ENCODE assay signal across 12 cellular contexts in the genomic region with DNA sequence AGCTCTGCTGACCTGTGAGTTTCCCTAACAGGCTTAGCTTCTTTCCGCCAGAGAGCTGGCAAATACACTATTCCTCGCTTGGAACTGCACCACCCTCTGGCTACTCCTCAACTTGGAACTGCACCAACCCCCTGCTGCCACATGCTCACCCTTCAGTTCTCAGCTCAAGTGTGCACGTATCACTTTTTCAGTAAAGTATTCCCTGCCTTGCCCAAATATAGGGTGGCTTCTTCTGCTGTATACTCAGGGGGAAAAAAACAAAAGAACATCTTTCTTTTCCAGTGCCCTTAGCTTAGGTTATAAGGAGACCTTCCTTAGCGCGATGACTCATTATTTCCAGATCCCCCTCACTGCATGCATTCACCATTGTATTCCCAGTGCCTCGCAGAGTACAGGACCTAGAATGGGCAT. TPM values are rescaled to one million over a fixed set of nuclear protein-coding genes. Genes with fewer than 3 reads are reported as not detected.
A peak's percentile ranks its signal among the peaks of the same experiment; 100 is the strongest.
DNase-seq lines count a peak whose midpoint lies in the region; ATAC-seq, FAIRE-seq and TF ChIP-seq lines count a peak whose summit lies in the region.
"Had no signal": no experiment of that assay in that cellular context is flagged by ENCODE, and none has a peak within 500 bp of the region (broad histone marks: within the 10 kb centered on the region; RNA-seq: fewer than 3 reads in every experiment).

No MANE protein-coding gene starts in this region.

- H3K4me1 ChIP-seq in keratinocyte (ENCODE audit: control insufficient read depth, extremely low read depth, insufficient read depth, low read length) (no peaks in the 10 kb centered on the region), stomach smooth muscle (ENCODE audit: control insufficient read depth, insufficient read depth, low read length) (peaks cover 2% of the 10 kb centered on the region), neural progenitor cell (no peaks in the 10 kb centered on the region)
- H3K4me1 ChIP-seq: ascending aorta had no signal

- H3K79me2 ChIP-seq in keratinocyte (ENCODE audit: control insufficient read depth, insufficient read depth, low read length) (no peaks in the 10 kb centered on the region), neural progenitor cell (ENCODE audit: low read depth) (peaks cover 46% of the 10 kb centered on the region)

- DNase-seq in MG63 (peak; percentile 66), bronchial epithelial cell (ENCODE audit: low read depth) (peak; percentile 26), keratinocyte (ENCODE audit: low read depth, low spot score) (no peak), NCI-H1417 (lab: John Stamatoyannopoulos, UW) (no peak), neural progenitor cell (ENCODE audit: low spot score) (no peak)
- no peak for DNase-seq in stimulated activated naive CD8-positive, alpha-beta T cell treated with anti-CD3 and anti-CD28 coated beads, Interleukin-15, Interleukin-2, amounts not matched to agents 100 U/mL and 50 U/mL, for 24 hours
- DNase-seq: activated B cell treated with CpG ODN at 0.5 μM for 24 hours; activated T-cell treated with anti-CD3 and anti-CD28 coated beads, Interleukin-2, amount 50 U/mL, for 1 hour; stimulated activated CD4-positive, alpha-beta T cell treated with anti-CD3 and anti-CD28 coated beads, Interleukin-2, amount 100 ng/mL, for 48 hours; stimulated activated naive CD8-positive, alpha-beta T cell treated with anti-CD3 and anti-CD28 coated beads, Interleukin-15, amount 100 ng/mL, for 72 hours had no signal

- H4K20me1 ChIP-seq in keratinocyte (ENCODE audit: control insufficient read depth, extremely low read depth, insufficient read depth, low read length): no peaks in the 10 kb centered on the region
- peaks cover 5% of the 10 kb centered on the region for H4K20me1 ChIP-seq in neural progenitor cell (ENCODE audit: low read depth)

- ATAC-seq in stimulated activated naive CD8-positive, alpha-beta T cell treated with anti-CD3 and anti-CD28 coated beads, Interleukin-15, Interleukin-2, amounts not matched to agents 100 U/mL and 50 U/mL, for 24 hours: no peak
- ATAC-seq: stimulated activated naive CD8-positive, alpha-beta T cell treated with anti-CD3 and anti-CD28 coated beads, Interleukin-15, amount 100 ng/mL, for 72 hours had no signal

- no peak overlapping the region for H3K4me3 Mint-ChIP-seq in neural progenitor cell
- H3K4me3 Mint-ChIP-seq: activated B cell treated with CpG ODN at 0.5 μM for 24 hours; stimulated activated naive CD8-positive, alpha-beta T cell treated with anti-CD3 and anti-CD28 coated beads, Interleukin-15, amount 100 ng/mL, for 72 hours had no signal

- TF ChIP-seq CTCF in bronchial epithelial cell (IDR thresholded peaks at IDR 0.05; ENCODE audit: insufficient read depth, low read length, severe bottlenecking) (no peak), keratinocyte (optimal IDR thresholded peaks at IDR 0.05 in 1 of 3, IDR thresholded peaks at IDR 0.05 in 1 of 3, conservative IDR thresholded peaks at IDR 0.05 in 1 of 3; ENCODE audit: extremely low read depth in 1 of 3, insufficient read depth in 2 of 3, low read length in 3 of 3) (peak in 2 of 3 experiments; percentile 6 to 43), neural progenitor cell (IDR thresholded peaks at IDR 0.05) (no peak)

- H3K9me3 ChIP-seq in MG63 (no peaks in the 10 kb centered on the region), keratinocyte (ENCODE audit: control insufficient read depth, low read depth, low read length) (no peaks in the 10 kb centered on the region), stomach smooth muscle (ENCODE audit: control insufficient read depth in 2 of 2, low read length in 2 of 2) (no peaks in the 10 kb centered on the region), neural progenitor cell (ENCODE audit: low read depth) (no peaks in the 10 kb centered on the region)
- H3K9me3 ChIP-seq: ascending aorta had no signal

- H3K4me3 ChIP-seq in MG63: no peak overlapping the region
- no peak overlapping the region for H3K4me3 ChIP-seq in bronchial epithelial cell (ENCODE audit: low read depth, low read length)
- no peak overlapping the region for H3K4me3 ChIP-seq in keratinocyte (ENCODE audit: control insufficient read depth in 2 of 3, extremely low read depth in 1 of 3, insufficient read depth in 2 of 3, low read depth in 1 of 3, low read length in 3 of 3)
- H3K4me3 ChIP-seq in stomach smooth muscle (ENCODE audit: low read length in 2 of 2): no peak overlapping the region
- H3K4me3 ChIP-seq in neural progenitor cell: no peak overlapping the region

- dilution Hi-C loops in keratinocyte (cut with MboI; ENCODE audit: extremely low pct_ligation_motif_present, low sequenced_read_pairs): no loop called here

- FAIRE-seq in bronchial epithelial cell (lab: Jason Lieb, UNC) (no peak), keratinocyte (lab: Jason Lieb, UNC) (peak; percentile 32)

- peaks cover 2% of the 10 kb centered on the region for H3K4me1 Mint-ChIP-seq in neural progenitor cell
- H3K4me1 Mint-ChIP-seq: activated B cell treated with CpG ODN at 0.5 μM for 24 hours; stimulated activated naive CD8-positive, alpha-beta T cell treated with anti-CD3 and anti-CD28 coated beads, Interleukin-15, amount 100 ng/mL, for 72 hours had no signal

- no peak overlapping the region for H3K4me2 ChIP-seq in keratinocyte (ENCODE audit: control insufficient read depth, extremely low read depth, insufficient read depth, low read depth, low read length)
- H3K4me2 ChIP-seq in neural progenitor cell: no peak overlapping the region

- no peak overlapping the region for H3K27ac ChIP-seq in keratinocyte (ENCODE audit: control insufficient read depth, insufficient read depth, low read length)
- peak overlapping the region; percentile 41 for H3K27ac ChIP-seq in stomach smooth muscle (ENCODE audit: low read length)
- H3K27ac ChIP-seq in neural progenitor cell: no peak overlapping the region

- no peaks in the 10 kb centered on the region for H3K9me1 ChIP-seq in keratinocyte (ENCODE audit: control insufficient read depth, extremely low read depth, insufficient read depth, low read length)

- H3K9me3 Mint-ChIP-seq in neural progenitor cell: peaks cover 4% of the 10 kb centered on the region
- H3K9me3 Mint-ChIP-seq: activated B cell treated with CpG ODN at 0.5 μM for 24 hours had no signal

- H3F3A ChIP-seq in neural progenitor cell (ENCODE audit: low read depth): no peaks in the 10 kb centered on the region

- H3K9ac ChIP-seq in keratinocyte (ENCODE audit: control insufficient read depth, extremely low read depth, insufficient read depth, low read length) (no peak overlapping the region), stomach smooth muscle (ENCODE audit: low read length in 2 of 2) (no peak overlapping the region), neural progenitor cell (no peak overlapping the region)

- peaks cover 5% of the 10 kb centered on the region for H3K27me3 Mint-ChIP-seq in neural progenitor cell (ENCODE audit: insufficient read depth, low read depth)

- H3K27me3 ChIP-seq in MG63 (peaks cover 5% of the 10 kb centered on the region), bronchial epithelial cell (ENCODE audit: control insufficient read depth, insufficient read depth, low read length) (no peaks in the 10 kb centered on the region), keratinocyte (ENCODE audit: control insufficient read depth, extremely low read depth, insufficient read depth, low read length) (peaks cover 3% of the 10 kb centered on the region), stomach smooth muscle (ENCODE audit: control insufficient read depth in 1 of 2, insufficient read depth in 2 of 2, low read length in 2 of 2) (peaks cover 0 to 2% of the 10 kb centered on the region in 2 donors), neural progenitor cell (no peaks in the 10 kb centered on the region)
- H3K27me3 ChIP-seq: ascending aorta had no signal

- no peak overlapping the region for H3K27ac Mint-ChIP-seq in neural progenitor cell
- H3K27ac Mint-ChIP-seq: activated B cell treated with CpG ODN at 0.5 μM for 24 hours had no signal

- H2AFZ ChIP-seq in keratinocyte (ENCODE audit: control insufficient read depth, low read length) (no peak overlapping the region), neural progenitor cell (replicated peaks) (no peak overlapping the region)

- H3K36me3 ChIP-seq in MG63 (peaks cover 3% of the 10 kb centered on the region), bronchial epithelial cell (ENCODE audit: control insufficient read depth, insufficient read depth, low read length) (peaks cover 1% of the 10 kb centered on the region), keratinocyte (ENCODE audit: control insufficient read depth in 2 of 2, extremely low read depth in 1 of 2, insufficient read depth in 2 of 2, low read length in 2 of 2) (peaks cover 0 to 1% of the 10 kb centered on the region in 2 experiments), stomach smooth muscle (ENCODE audit: control insufficient read depth in 2 of 2, insufficient read depth in 2 of 2, low read length in 2 of 2) (no peaks in the 10 kb centered on the region), neural progenitor cell (no peaks in the 10 kb centered on the region)
- H3K36me3 ChIP-seq: ascending aorta had no signal

- H3K36me3 Mint-ChIP-seq in neural progenitor cell: peaks cover 9% of the 10 kb centered on the region

RNA-seq across cellular contexts. Expression of a gene that starts 21.2 kb away (rescaled TPM):
- total RNA-seq in MG63 (2014; rRNA removed; shearing (Covaris generic); ENCODE audit: low replicate concordance): 1.1 and 1.7 TPM in 2 replicates
- 0.13 and 1.3 TPM in 2 replicates for total RNA-seq in bronchial epithelial cell
- polyA plus RNA-seq in keratinocyte: 0.25 to 0.37 TPM (median 0.31 TPM) in 3 replicates
- polyA plus RNA-seq in keratinocyte (2011; ENCODE audit: low read depth): 0.89 TPM
- 0.25 and 0.27 TPM in 2 replicates for polyA plus RNA-seq in keratinocyte (2011; cell fraction: cytosol; rRNA removed)
- 0.24 and 0.32 TPM in 2 replicates for polyA plus RNA-seq in keratinocyte (2011; cell fraction: nucleus; rRNA removed)
- 0.16 TPM in 1 of 2 replicates, not detected in the other for polyA plus RNA-seq in keratinocyte (2012; ENCODE audit: low replicate concordance)
- polyA minus RNA-seq in keratinocyte: 0.13 to 0.40 TPM in 2 of 3 replicates, not detected in the other
- not detected for polyA minus RNA-seq in keratinocyte (2011; cell fraction: cytosol; rRNA and poly(A)+ RNA removed)
- polyA minus RNA-seq in keratinocyte (2011; cell fraction: nucleus; rRNA and poly(A)+ RNA removed): 0.32 and 0.62 TPM in 2 replicates
- total RNA-seq in neural progenitor cell (ENCODE audit: low replicate concordance): 5.8 and 6.4 TPM in 2 replicates
- total RNA-seq: ascending aorta had no signal

RNA-seq across cellular contexts. Expression of a gene that starts 23.0 kb away (rescaled TPM):
- total RNA-seq in MG63 (2014; rRNA removed; shearing (Covaris generic); ENCODE audit: low replicate concordance): 494 and 560 TPM in 2 replicates
- total RNA-seq in bronchial epithelial cell: 279 and 385 TPM in 2 replicates
- 521 to 1,373 TPM (median 560 TPM) in 3 replicates for polyA plus RNA-seq in keratinocyte
- polyA plus RNA-seq in keratinocyte (2011; ENCODE audit: low read depth): 345 TPM
- polyA plus RNA-seq in keratinocyte (2011; cell fraction: cytosol; rRNA removed): 1,324 and 1,529 TPM in 2 replicates
- polyA plus RNA-seq in keratinocyte (2011; cell fraction: nucleus; rRNA removed): 473 and 571 TPM in 2 replicates
- 763 and 836 TPM in 2 replicates for polyA plus RNA-seq in keratinocyte (2012; ENCODE audit: low replicate concordance)
- polyA minus RNA-seq in keratinocyte: 1,008 to 2,459 TPM (median 1,365 TPM) in 3 replicates
- 759 TPM for polyA minus RNA-seq in keratinocyte (2011; cell fraction: cytosol; rRNA and poly(A)+ RNA removed)
- 166 and 235 TPM in 2 replicates for polyA minus RNA-seq in keratinocyte (2011; cell fraction: nucleus; rRNA and poly(A)+ RNA removed)
- 794 and 973 TPM in 2 replicates for total RNA-seq in neural progenitor cell (ENCODE audit: low replicate concordance)

Comparison
In these comparisons a context has a peak if more than half of its experiments do, and no peak if none do; other contexts are left out.
1. DNase-seq: peak in MG63 (single experiment) and bronchial epithelial cell (single experiment); none in keratinocyte (single experiment), NCI-H1417 (0 of 3), stimulated activated naive CD8-positive, alpha-beta T cell treated with anti-CD3 and anti-CD28 coated beads, Interleukin-15, Interleukin-2, amounts not matched to agents 100 U/mL and 50 U/mL, for 24 hours (single experiment) and neural progenitor cell (single experiment).
2. CTCF ChIP-seq: peak in keratinocyte (2 of 3); none in bronchial epithelial cell (single experiment) and neural progenitor cell (single experiment).